14 cellular contexts compared by ENCODE assay signal in the genomic region with DNA sequence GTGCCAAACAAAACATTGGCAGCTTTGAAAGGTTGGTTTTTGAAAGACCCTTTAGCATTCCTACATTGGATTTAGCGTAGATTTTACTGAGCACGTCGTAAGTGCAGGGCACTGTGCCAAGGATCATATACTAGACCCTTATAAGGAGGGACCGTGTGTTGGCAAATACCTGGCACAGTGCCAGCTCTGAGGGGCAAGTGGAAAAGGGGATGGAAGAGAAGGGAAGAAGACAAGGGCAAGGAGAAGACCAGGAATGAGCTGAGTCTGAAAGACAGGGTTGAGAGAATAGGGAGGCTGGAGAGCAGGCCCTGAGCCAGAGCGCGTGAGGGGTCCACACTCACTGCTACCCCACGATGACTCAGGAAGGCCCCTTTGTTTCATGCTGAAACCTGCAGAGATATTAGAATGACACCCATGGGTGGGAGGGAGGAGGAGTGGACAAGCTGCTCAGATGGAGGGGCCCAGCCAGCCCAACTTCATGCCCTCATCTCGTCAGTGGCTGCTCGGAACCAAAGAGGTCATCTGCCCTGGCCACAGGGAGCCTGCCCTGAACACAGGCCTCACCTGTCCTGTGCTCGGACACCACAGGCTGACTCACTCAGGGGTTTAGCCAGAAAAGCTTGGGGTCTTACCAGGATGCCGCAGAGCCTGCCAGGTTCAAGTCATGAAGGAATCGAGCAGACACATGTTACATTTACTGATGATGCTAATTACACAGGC. TPM values are rescaled to one million over a fixed set of nuclear protein-coding genes. Genes with fewer than 3 reads are reported as not detected.
DNase-seq lines count a peak whose midpoint lies in the region; TF ChIP-seq lines count a peak whose summit lies in the region.
"Had no signal": no experiment of that assay in that cellular context is flagged by ENCODE, and none has a peak within 500 bp of the region (broad histone marks: within the 10 kb centered on the region; RNA-seq: fewer than 3 reads in every experiment).

No MANE protein-coding gene starts in this region.

- peaks cover 64% of the 10 kb centered on the region for H3K4me1 Mint-ChIP-seq in nephron

- H3K9me3 Mint-ChIP-seq in nephron, result no peaks in the 10 kb centered on the region
- H3K9me3 Mint-ChIP-seq: activated T-cell treated with anti-CD3 and anti-CD28 coated beads, Interleukin-2, amount 50 U/mL, for 4 hours; T-helper 1 cell treated with Interleukin-12 subunit alpha and Interleukin-12 subunit beta and Interleukin-4 antibody, amounts not matched to agents 30 μg/mL and 1 μg/mL, for 36 hours had no signal

- TF ChIP-seq EP300 in Ishikawa (IDR thresholded peaks at IDR 0.05; ENCODE audit: borderline replicate concordance), result no peak

- no peak for TF ChIP-seq CTCF in nephron (IDR thresholded peaks at IDR 0.05; ENCODE audit: unreplicated experiment in 3 of 3)

- H3K36me3 Mint-ChIP-seq in nephron (ENCODE audit: low read depth), result peaks cover 6% of the 10 kb centered on the region

- peaks cover 14% of the 10 kb centered on the region for H3K27me3 Mint-ChIP-seq in nephron (ENCODE audit: low read depth)

- DNase-seq in NCI-H82 (lab: John Stamatoyannopoulos, UW), result peak; percentile 20
- DNase-seq in NCI-H82 treated with DMSO at 0.1 percent for 48 hours (lab: John Stamatoyannopoulos, UW; ENCODE audit: unreplicated experiment), result no peak
- peak; percentile 26 for DNase-seq in astrocyte of the hippocampus (ENCODE audit: low read depth, low spot score)
- DNase-seq in SK-N-DZ (ENCODE audit: low spot score), result no peak
- DNase-seq in COR-L47 (lab: John Stamatoyannopoulos, UW), result no peak
- DNase-seq in islet precursor cell, result no peak
- DNase-seq: activated T-cell treated with anti-CD3 and anti-CD28 coated beads, Interleukin-2, amount 50 U/mL, for 4 hours; Caco-2; NCI-H1694 treated with DMSO at 0.1 percent for 48 hours; NCI-H526 treated with DMSO at 0.1 percent for 48 hours; retina had no signal

- no peak overlapping the region for H3K4me3 Mint-ChIP-seq in nephron
- H3K4me3 Mint-ChIP-seq: activated T-cell treated with anti-CD3 and anti-CD28 coated beads, Interleukin-2, amount 50 U/mL, for 4 hours; T-helper 1 cell treated with Interleukin-12 subunit alpha and Interleukin-12 subunit beta and Interleukin-4 antibody, amounts not matched to agents 30 μg/mL and 1 μg/mL, for 36 hours had no signal

- TF ChIP-seq RAD21 in Ishikawa (IDR thresholded peaks at IDR 0.05; ENCODE audit: low read depth), result no peak

- H3K27ac Mint-ChIP-seq in nephron, result peak overlapping the region; percentile 5 to 40 (median 22)
- H3K27ac Mint-ChIP-seq: T-helper 1 cell treated with Interleukin-12 subunit alpha and Interleukin-12 subunit beta and Interleukin-4 antibody, amounts not matched to agents 30 μg/mL and 1 μg/mL, for 36 hours had no signal

TF ChIP-seq in Ishikawa, 13 proteins besides CTCF, POLR2A, EP300 and RAD21:
- TF ChIP-seq, protein P1, sequence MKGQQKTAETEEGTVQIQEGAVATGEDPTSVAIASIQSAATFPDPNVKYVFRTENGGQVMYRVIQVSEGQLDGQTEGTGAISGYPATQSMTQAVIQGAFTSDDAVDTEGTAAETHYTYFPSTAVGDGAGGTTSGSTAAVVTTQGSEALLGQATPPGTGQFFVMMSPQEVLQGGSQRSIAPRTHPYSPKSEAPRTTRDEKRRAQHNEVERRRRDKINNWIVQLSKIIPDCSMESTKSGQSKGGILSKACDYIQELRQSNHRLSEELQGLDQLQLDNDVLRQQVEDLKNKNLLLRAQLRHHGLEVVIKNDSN (IDR thresholded peaks at IDR 0.05), result no peak
- peak; percentile 92 for TF ChIP-seq NFIC (IDR thresholded peaks at IDR 0.05)

RNA-seq across cellular contexts. Expression of a gene that starts 25.0 kb away (rescaled TPM):
- 48.6 and 55.3 TPM in 2 replicates for polyA plus RNA-seq in SK-N-DZ (2014; cell fraction: cytosol; rRNA removed)
- polyA plus RNA-seq in SK-N-DZ (2014; cell fraction: nucleus; rRNA removed), result 23.5 and 36.0 TPM in 2 replicates

Comparison
In these comparisons a context has a peak if more than half of its experiments do, and no peak if none do; other contexts are left out.
1. DNase-seq: peak in NCI-H82 (single experiment) and astrocyte of the hippocampus (single experiment); none in NCI-H82 treated with DMSO at 0.1 percent for 48 hours (single experiment), SK-N-DZ (single experiment), COR-L47 (single experiment) and islet precursor cell (single experiment).